Comparison of ENCODE assay signal across 10 cellular contexts in the genomic region with DNA sequence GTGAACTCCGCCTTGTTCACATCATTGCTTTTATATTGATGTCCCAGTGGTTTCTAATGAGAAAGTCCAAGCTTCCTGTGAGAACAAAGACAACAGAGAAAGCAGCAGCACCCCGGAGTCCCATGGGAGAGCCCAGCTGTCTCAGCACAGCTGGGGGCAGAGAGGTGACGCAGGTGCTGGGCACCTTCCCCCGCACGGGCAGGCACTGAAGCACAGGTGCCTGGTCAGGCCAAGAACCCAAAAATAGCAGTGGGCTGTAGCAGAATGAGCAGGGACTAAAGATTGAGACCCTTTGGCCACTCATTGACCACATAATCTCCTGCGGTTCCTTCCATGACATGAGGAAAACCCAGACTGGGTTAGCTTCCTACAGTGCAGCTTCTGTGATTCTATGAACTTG. TPM values are rescaled to one million over a fixed set of nuclear protein-coding genes. Genes with fewer than 3 reads are reported as not detected.
DNase-seq lines count a peak whose midpoint lies in the region; ATAC-seq and TF ChIP-seq lines count a peak whose summit lies in the region.
"Had no signal": no experiment of that assay in that cellular context is flagged by ENCODE, and none has a peak within 500 bp of the region (broad histone marks: within the 10 kb centered on the region; RNA-seq: fewer than 3 reads in every experiment).

No MANE protein-coding gene starts in this region.

- POLR2A ChIA-PET in CD8-positive, alpha-beta T cell (lab: Charles Lee) = no interaction called here

- no peaks in the 10 kb centered on the region for H3K27me3 ChIP-seq in tibial nerve
- H3K27me3 ChIP-seq in CD8-positive, alpha-beta T cell (ENCODE audit: insufficient read depth, low read length) = no peaks in the 10 kb centered on the region
- H3K27me3 ChIP-seq: brain microvascular endothelial cell had no signal

- H3K4me1 Mint-ChIP-seq in CD8-positive, alpha-beta T cell (ENCODE audit: low read depth) = no peaks in the 10 kb centered on the region
- peaks cover 7% of the 10 kb centered on the region for H3K4me1 Mint-ChIP-seq in activated T-helper 2 cell treated with anti-CD3 and anti-CD28 coated beads, Interferon-gamma antibody, Interleukin-2, Interleukin-4, amounts not matched to agents 10 μg/mL and 5 μg/mL and 100 μg/mL, durations not matched to agents 14 hours and 24 hours and 36 hours (ENCODE audit: low read depth)

- no peaks in the 10 kb centered on the region for H3K4me1 ChIP-seq in tibial nerve
- no peaks in the 10 kb centered on the region for H3K4me1 ChIP-seq in CD8-positive, alpha-beta T cell (ENCODE audit: insufficient read depth, low read length)
- H3K4me1 ChIP-seq: left ventricle myocardium inferior had no signal

- intact Hi-C loops in CD8-positive, alpha-beta T cell (cut with DNase I, micrococcal nuclease) = no loop called here
- intact Hi-C loops in activated T-helper 2 cell treated with anti-CD3 and anti-CD28 coated beads, Interferon-gamma antibody, Interleukin-2, Interleukin-4, amounts not matched to agents 10 μg/mL and 5 μg/mL and 100 μg/mL, durations not matched to agents 14 hours and 24 hours and 36 hours (cut with micrococcal nuclease) = no loop called here

- peaks cover 0 to 12% (median 2%) of the 10 kb centered on the region in 4 donors for H3K9me3 ChIP-seq in tibial nerve
- H3K9me3 ChIP-seq in CD8-positive, alpha-beta T cell (ENCODE audit: low read length) = no peaks in the 10 kb centered on the region

- H3K27me3 Mint-ChIP-seq in CD8-positive, alpha-beta T cell (ENCODE audit: low read depth) = no peaks in the 10 kb centered on the region
- H3K27me3 Mint-ChIP-seq in activated T-helper 2 cell treated with anti-CD3 and anti-CD28 coated beads, Interferon-gamma antibody, Interleukin-2, Interleukin-4, amounts not matched to agents 10 μg/mL and 5 μg/mL and 100 μg/mL, durations not matched to agents 14 hours and 24 hours and 36 hours (ENCODE audit: low read depth) = no peaks in the 10 kb centered on the region

- no peak overlapping the region for H3K4me3 Mint-ChIP-seq in CD8-positive, alpha-beta T cell
- no peak overlapping the region for H3K4me3 Mint-ChIP-seq in activated T-helper 2 cell treated with anti-CD3 and anti-CD28 coated beads, Interferon-gamma antibody, Interleukin-2, Interleukin-4, amounts not matched to agents 10 μg/mL and 5 μg/mL and 100 μg/mL, durations not matched to agents 14 hours and 24 hours and 36 hours (ENCODE audit: low read depth)

- no peak overlapping the region for H3K27ac Mint-ChIP-seq in CD8-positive, alpha-beta T cell
- no peak overlapping the region for H3K27ac Mint-ChIP-seq in activated T-helper 2 cell treated with anti-CD3 and anti-CD28 coated beads, Interferon-gamma antibody, Interleukin-2, Interleukin-4, amounts not matched to agents 10 μg/mL and 5 μg/mL and 100 μg/mL, durations not matched to agents 14 hours and 24 hours and 36 hours

- TF ChIP-seq EP300 in tibial nerve (IDR thresholded peaks at IDR 0.05) = no peak

- DNase-seq in myocyte (ENCODE audit: low read depth) = peak; percentile 69
- DNase-seq in tibial nerve (ENCODE audit: low spot score in 2 of 2) = no peak
- DNase-seq in DMS53 treated with DMSO at 0.1 percent for 48 hours (lab: John Stamatoyannopoulos, UW; ENCODE audit: unreplicated experiment) = no peak
- DNase-seq in CD8-positive, alpha-beta T cell = no peak
- DNase-seq in activated T-helper 2 cell treated with anti-CD3 and anti-CD28 coated beads, Interferon-gamma antibody, Interleukin-2, Interleukin-4, amounts not matched to agents 10 μg/mL and 5 μg/mL and 100 μg/mL, durations not matched to agents 14 hours and 24 hours and 36 hours (ENCODE audit: low spot score) = no peak
- DNase-seq: brain microvascular endothelial cell, left ventricle myocardium inferior had no signal

- H3K9me3 Mint-ChIP-seq in CD8-positive, alpha-beta T cell = peaks cover 11% of the 10 kb centered on the region
- H3K9me3 Mint-ChIP-seq in activated T-helper 2 cell treated with anti-CD3 and anti-CD28 coated beads, Interferon-gamma antibody, Interleukin-2, Interleukin-4, amounts not matched to agents 10 μg/mL and 5 μg/mL and 100 μg/mL, durations not matched to agents 14 hours and 24 hours and 36 hours = peaks cover 22% of the 10 kb centered on the region

- TF ChIP-seq POLR2A in tibial nerve (IDR thresholded peaks at IDR 0.05) = no peak

- H3K4me3 ChIP-seq in tibial nerve = no peak overlapping the region
- H3K4me3 ChIP-seq in CD8-positive, alpha-beta T cell (ENCODE audit: low read depth, low read length) = no peak overlapping the region
- H3K4me3 ChIP-seq: left ventricle myocardium inferior had no signal

- peaks cover 34% of the 10 kb centered on the region for H3K36me3 Mint-ChIP-seq in CD8-positive, alpha-beta T cell
- peaks cover 38% of the 10 kb centered on the region for H3K36me3 Mint-ChIP-seq in activated T-helper 2 cell treated with anti-CD3 and anti-CD28 coated beads, Interferon-gamma antibody, Interleukin-2, Interleukin-4, amounts not matched to agents 10 μg/mL and 5 μg/mL and 100 μg/mL, durations not matched to agents 14 hours and 24 hours and 36 hours (ENCODE audit: low read depth)

- no peak for TF ChIP-seq CTCF in tibial nerve (IDR thresholded peaks at IDR 0.05)
- no peak for TF ChIP-seq CTCF in CD8-positive, alpha-beta T cell (IDR thresholded peaks at IDR 0.05)

- H3K36me3 ChIP-seq in tibial nerve = peaks cover 0 to 58% (median 0%) of the 10 kb centered on the region in 3 donors
- peaks cover 1% of the 10 kb centered on the region for H3K36me3 ChIP-seq in CD8-positive, alpha-beta T cell (ENCODE audit: insufficient read depth, low read length)

- ATAC-seq in GM18907 (IDR thresholded peaks at IDR 0.05; ENCODE audit: unreplicated experiment) (peak; percentile 99), HG02588 (IDR thresholded peaks at IDR 0.05; ENCODE audit: unreplicated experiment) (peak; percentile 93), HG03457 (IDR thresholded peaks at IDR 0.05; ENCODE audit: unreplicated experiment) (peak; percentile 86)
- ATAC-seq in CD8-positive, alpha-beta T cell = no peak

- 84 to 88% methylated on average over 6 of the region's 6 CpGs for WGBS in tibial nerve, 2 donors

- H3K27ac ChIP-seq in tibial nerve = no peak overlapping the region
- H3K27ac ChIP-seq in CD8-positive, alpha-beta T cell (ENCODE audit: low read depth, low read length) = no peak overlapping the region
- H3K27ac ChIP-seq: brain microvascular endothelial cell, left ventricle myocardium inferior had no signal

- CTCF ChIA-PET in CD8-positive, alpha-beta T cell (lab: Charles Lee) = no interaction called here

RNA-seq across cellular contexts. Expression of a gene that starts 18.8 kb away (rescaled TPM):
- total RNA-seq in myocyte = 18.7 and 20.4 TPM in 2 replicates
- polyA plus RNA-seq in myocyte (2012) = 15.3 TPM
- 10 to 100 TPM in 1 of 4 donors, 1 to 10 TPM in 3; 3.5 to 11.5 (median 6.9) TPM for total RNA-seq in tibial nerve
- total RNA-seq in CD8-positive, alpha-beta T cell = 1 to 10 TPM; 2.1 to 2.8 TPM
- 15.3 and 16.0 TPM in 2 replicates for total RNA-seq in activated T-helper 2 cell treated with anti-CD3 and anti-CD28 coated beads, Interferon-gamma antibody, Interleukin-2, Interleukin-4, amounts not matched to agents 10 μg/mL and 5 μg/mL and 100 μg/mL, durations not matched to agents 14 hours and 24 hours and 36 hours

RNA-seq across cellular contexts. Expression of a gene that starts 19.2 kb away (rescaled TPM):
- 41.8 and 41.9 TPM in 2 replicates for total RNA-seq in myocyte
- polyA plus RNA-seq in myocyte (2012) = 47.6 TPM
- 10 to 100 TPM; 43.5 to 73.5 (median 58.5) TPM for total RNA-seq in tibial nerve
- total RNA-seq in CD8-positive, alpha-beta T cell = 10 to 100 TPM; 69.6 to 74.3 TPM
- total RNA-seq in activated T-helper 2 cell treated with anti-CD3 and anti-CD28 coated beads, Interferon-gamma antibody, Interleukin-2, Interleukin-4, amounts not matched to agents 10 μg/mL and 5 μg/mL and 100 μg/mL, durations not matched to agents 14 hours and 24 hours and 36 hours = 124 and 125 TPM in 2 replicates
